14 cellular contexts compared by ENCODE assay signal in the genomic region with DNA sequence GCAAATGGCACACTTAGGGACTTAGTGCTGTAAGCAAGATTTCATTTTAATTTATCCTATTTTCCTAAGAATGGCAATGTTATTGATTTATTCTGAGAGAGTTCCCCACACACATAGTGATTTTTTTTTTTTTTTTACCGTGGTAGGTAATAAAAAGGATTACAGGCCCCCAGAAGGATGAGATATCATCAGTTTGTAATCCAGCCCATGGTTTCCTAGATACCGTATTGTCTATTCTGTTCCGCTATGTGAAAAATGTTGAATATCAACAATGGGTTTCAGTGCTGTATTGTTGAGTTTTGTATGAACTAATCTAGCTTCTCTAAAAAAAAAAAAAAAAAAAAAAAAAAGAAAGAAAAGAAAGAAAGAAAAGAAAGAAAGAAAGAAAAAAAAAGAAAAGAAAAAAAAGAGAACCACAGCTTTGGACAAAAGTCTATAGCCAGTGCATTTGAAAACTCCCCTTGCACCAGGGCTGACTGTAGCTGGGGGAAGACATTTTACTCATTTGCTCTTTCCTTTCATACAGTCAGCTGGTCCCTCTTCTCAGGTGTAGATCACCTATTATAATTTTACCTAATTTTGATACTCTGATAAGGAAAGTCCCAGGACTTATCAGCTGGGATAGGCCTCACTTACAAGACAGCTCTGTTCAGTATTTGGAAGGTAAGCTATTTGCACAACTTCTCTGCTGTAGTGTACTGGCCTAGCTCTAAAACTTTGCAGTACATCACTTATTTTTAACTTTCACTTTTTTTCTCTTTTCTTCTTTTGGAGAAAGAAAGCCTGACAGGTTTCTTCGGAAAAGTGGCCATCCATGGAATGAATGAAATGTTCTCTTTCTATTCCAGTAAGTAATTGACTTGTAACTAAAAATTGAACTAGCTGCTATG.
A peak's percentile ranks its signal among the peaks of the same experiment; 100 is the strongest.
DNase-seq lines count a peak whose midpoint lies in the region; FAIRE-seq and TF ChIP-seq lines count a peak whose summit lies in the region.
"Had no signal": no experiment of that assay in that cellular context is flagged by ENCODE, and none has a peak within 500 bp of the region (broad histone marks: within the 10 kb centered on the region; RNA-seq: fewer than 3 reads in every experiment).

No MANE protein-coding gene starts in this region.

- no peaks in the 10 kb centered on the region for H3K9me3 ChIP-seq in HUES48 (ENCODE audit: control insufficient read depth, insufficient read depth, low read length)
- H3K9me3 ChIP-seq in OCI-LY1 (ENCODE audit: low read length): no peaks in the 10 kb centered on the region
- no peaks in the 10 kb centered on the region for H3K9me3 ChIP-seq in neuron (ENCODE audit: low read length)

- H3K27me3 ChIP-seq in HUES48 (ENCODE audit: control insufficient read depth, insufficient read depth, low read length): no peaks in the 10 kb centered on the region
- H3K27me3 ChIP-seq in OCI-LY1 (ENCODE audit: insufficient read depth, low read length): no peaks in the 10 kb centered on the region
- H3K27me3 ChIP-seq in neuron (ENCODE audit: insufficient read depth, low read length): no peaks in the 10 kb centered on the region
- H3K27me3 ChIP-seq: hepatocyte had no signal

- H3K4me1 ChIP-seq in HUES48 (ENCODE audit: control insufficient read depth, insufficient read depth, low read length) (peaks cover 37% of the 10 kb centered on the region), OCI-LY1 (ENCODE audit: insufficient read depth, low read length, severe bottlenecking) (peaks cover 60% of the 10 kb centered on the region), neuron (ENCODE audit: insufficient read depth, low read length) (peaks cover 32% of the 10 kb centered on the region)

- 0 out of 2 replicates have a peak, but pooled peaks cover 3% of the 10 kb centered on the region for H3K79me2 ChIP-seq in OCI-LY1 (ENCODE audit: insufficient read depth, low read length)
- H3K79me2 ChIP-seq: hepatocyte had no signal

- H3K36me3 ChIP-seq in HUES48 (ENCODE audit: control insufficient read depth, insufficient read depth, low read length) (no peaks in the 10 kb centered on the region), OCI-LY1 (ENCODE audit: insufficient read depth, low read length) (no peaks in the 10 kb centered on the region), neuron (ENCODE audit: insufficient read depth, low read length) (peaks cover 4% of the 10 kb centered on the region)

- TF ChIP-seq CTCF in OCI-LY1 (IDR thresholded peaks at IDR 0.05; ENCODE audit: low read length) (no peak), GM13976 (IDR thresholded peaks at IDR 0.05; ENCODE audit: borderline replicate concordance, control extremely low read depth, extremely low read depth, insufficient read depth, missing control alignments) (no peak)

- FAIRE-seq in frontal cortex (lab: Jason Lieb, UNC): peak; percentile 92

- H4K20me1 ChIP-seq in OCI-LY1 (ENCODE audit: insufficient read depth, low read length): no peaks in the 10 kb centered on the region

- DNase-seq in frontal cortex (ENCODE audit: low spot score in 2 of 2) (no peak), GM13976 (ENCODE audit: low spot score) (no peak), mesenteric fat pad (ENCODE audit: low spot score) (no peak)
- DNase-seq in activated CD4-positive, alpha-beta T cell treated with anti-CD3 and anti-CD28 coated beads, Interleukin-2, amount 50 U/mL, for 4 hours: no peak
- DNase-seq: activated CD4-positive, CD25-positive, alpha-beta regulatory T cell treated with anti-CD3 and anti-CD28 coated beads, Interleukin-2, amount 50 U/mL, for 72 hours; activated naive CD8-positive, alpha-beta T cell treated with anti-CD3 and anti-CD28 coated beads, Interleukin-2, amount 50 U/mL, for 24 hours; DND-41; NCI-H187 treated with DMSO at 0.1 percent for 48 hours; NCI-H82; stimulated activated naive CD8-positive, alpha-beta T cell treated with anti-CD3 and anti-CD28 coated beads, Interleukin-15, Interleukin-2, amounts not matched to agents 100 U/mL and 50 U/mL, for 24 hours had no signal

- H3K4me2 ChIP-seq in OCI-LY1 (ENCODE audit: low read length): peak overlapping the region; percentile 42
- H3K4me2 ChIP-seq: hepatocyte had no signal

- H3K27ac ChIP-seq in HUES48 (ENCODE audit: low read depth, low read length) (peak overlapping the region; percentile 62), OCI-LY1 (ENCODE audit: low read depth, low read length, poor library complexity, severe bottlenecking) (peak overlapping the region; percentile 84)
- H3K27ac ChIP-seq: hepatocyte had no signal

- H2AFZ ChIP-seq in OCI-LY1 (ENCODE audit: low read length) (no peak overlapping the region), neuron (ENCODE audit: low read depth, low read length) (no peak overlapping the region)
- H2AFZ ChIP-seq: hepatocyte had no signal

- in situ Hi-C loops in GM13976 (cut with MboI; ENCODE audit: low sequenced_read_pairs, unreplicated experiment): no loop called here

- H3F3A ChIP-seq in OCI-LY1 (ENCODE audit: insufficient read depth, low read length): no peaks in the 10 kb centered on the region

- H3K4me3 ChIP-seq in HUES48 (ENCODE audit: low read depth, low read length) (no peak overlapping the region), OCI-LY1 (ENCODE audit: low read depth, low read length, poor library complexity, severe bottlenecking) (peak overlapping the region; percentile 54), neuron (ENCODE audit: low read length) (peak overlapping the region; percentile 86)
- H3K4me3 ChIP-seq: hepatocyte had no signal

- H3K9ac ChIP-seq in HUES48 (ENCODE audit: low read depth, low read length) (no peak overlapping the region), OCI-LY1 (ENCODE audit: low read length) (peak overlapping the region; percentile 52)

- no peaks in the 10 kb centered on the region for H3K9me2 ChIP-seq in OCI-LY1 (ENCODE audit: low read depth, low read length)
